ENCODE assay signal across 15 cellular contexts in the genomic region with DNA sequence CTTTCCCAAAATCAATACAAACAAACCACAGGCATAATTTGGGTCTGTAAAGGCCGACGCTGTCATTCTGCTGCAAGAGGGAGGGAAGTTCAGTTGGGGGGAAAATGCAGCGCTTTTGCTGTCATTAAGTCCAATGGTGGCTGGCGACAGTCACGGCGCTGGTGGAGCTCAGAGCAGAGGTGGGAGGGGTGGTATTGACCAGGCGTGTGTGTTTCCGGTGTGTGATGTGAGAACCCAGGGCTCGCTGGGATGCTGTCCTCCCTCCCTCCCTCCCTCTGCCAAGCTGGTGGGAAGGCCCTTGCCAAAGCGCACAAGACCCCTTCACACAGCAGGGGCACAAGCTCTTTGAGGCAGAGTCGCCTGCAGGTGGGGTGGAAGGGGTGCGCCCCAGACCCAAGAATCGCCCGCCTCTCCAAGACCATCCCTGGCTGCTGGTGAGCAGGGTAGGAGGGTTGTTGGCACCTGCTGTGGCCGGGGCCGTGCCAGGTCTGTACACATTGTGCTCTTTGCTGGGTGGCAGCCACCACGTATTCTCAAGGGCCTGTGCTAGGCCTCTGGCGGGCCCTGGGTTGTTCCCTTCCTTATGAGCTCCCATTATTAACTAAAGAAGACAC.
DNase-seq lines count a peak whose midpoint lies in the region; ATAC-seq and TF ChIP-seq lines count a peak whose summit lies in the region.
"Had no signal": no experiment of that assay in that cellular context is flagged by ENCODE, and none has a peak within 500 bp of the region (broad histone marks: within the 10 kb centered on the region; RNA-seq: fewer than 3 reads in every experiment).

No MANE protein-coding gene starts in this region.

- H3K27me3 Mint-ChIP-seq in stimulated activated memory B cell treated with anti-CD40 and anti-IgM and Interleukin-4, amounts not matched to agents 10 μg/mL and 1 μg/mL and 100 μg/mL, for 72 hours: no peaks in the 10 kb centered on the region
- H3K27me3 Mint-ChIP-seq: activated CD4-positive, alpha-beta memory T cell treated with anti-CD3 and anti-CD28 coated beads for 36 hours had no signal

- peak overlapping the region; percentile 81 for H3K27ac Mint-ChIP-seq in stimulated activated memory B cell treated with anti-CD40 and anti-IgM and Interleukin-4, amounts not matched to agents 10 μg/mL and 1 μg/mL and 100 μg/mL, for 72 hours
- H3K27ac Mint-ChIP-seq: activated CD4-positive, alpha-beta memory T cell treated with anti-CD3 and anti-CD28 coated beads for 36 hours had no signal

- H3K4me3 Mint-ChIP-seq in stimulated activated memory B cell treated with anti-CD40 and anti-IgM and Interleukin-4, amounts not matched to agents 10 μg/mL and 1 μg/mL and 100 μg/mL, for 72 hours: peak overlapping the region; percentile 82
- H3K4me3 Mint-ChIP-seq: activated CD4-positive, alpha-beta memory T cell treated with anti-CD3 and anti-CD28 coated beads for 36 hours had no signal

- H3K4me1 ChIP-seq in right atrium auricular region (peaks cover 0 to 4% of the 10 kb centered on the region in 2 donors), foreskin keratinocyte (no peaks in the 10 kb centered on the region)

- no peaks in the 10 kb centered on the region for H3K9me3 ChIP-seq in right atrium auricular region
- H3K9me3 ChIP-seq: adrenal gland, Peyer's patch had no signal

- no peaks in the 10 kb centered on the region for H3K36me3 Mint-ChIP-seq in stimulated activated memory B cell treated with anti-CD40 and anti-IgM and Interleukin-4, amounts not matched to agents 10 μg/mL and 1 μg/mL and 100 μg/mL, for 72 hours
- H3K36me3 Mint-ChIP-seq: activated CD4-positive, alpha-beta memory T cell treated with anti-CD3 and anti-CD28 coated beads for 36 hours had no signal

- peak; percentile 60 for ATAC-seq in Right ventricle myocardium superior (ENCODE audit: poor library complexity)
- peak; percentile 26 for ATAC-seq in stimulated activated memory B cell treated with anti-CD40 and anti-IgM and Interleukin-4, amounts not matched to agents 10 μg/mL and 1 μg/mL and 100 μg/mL, for 72 hours
- ATAC-seq in foreskin keratinocyte: no peak
- ATAC-seq in HG02678 (IDR thresholded peaks at IDR 0.05; ENCODE audit: unreplicated experiment): no peak
- ATAC-seq: HCT116 had no signal

- H3K9me3 Mint-ChIP-seq in stimulated activated memory B cell treated with anti-CD40 and anti-IgM and Interleukin-4, amounts not matched to agents 10 μg/mL and 1 μg/mL and 100 μg/mL, for 72 hours: no peaks in the 10 kb centered on the region
- H3K9me3 Mint-ChIP-seq: activated CD4-positive, alpha-beta memory T cell treated with anti-CD3 and anti-CD28 coated beads for 36 hours had no signal

- H3K27me3 ChIP-seq in right atrium auricular region: no peaks in the 10 kb centered on the region
- H3K27me3 ChIP-seq in foreskin keratinocyte: no peaks in the 10 kb centered on the region
- H3K27me3 ChIP-seq: adrenal gland, Peyer's patch had no signal

- intact Hi-C loops in Right ventricle myocardium superior (cut with DNase I): no loop called here

- H3K36me3 ChIP-seq in right atrium auricular region: no peaks in the 10 kb centered on the region
- H3K36me3 ChIP-seq: adrenal gland, Peyer's patch had no signal

- DNase-seq in Right ventricle myocardium superior: no peak
- DNase-seq in right atrium auricular region (ENCODE audit: low spot score): no peak
- DNase-seq in NCI-H2029 (lab: John Stamatoyannopoulos, UW): peak; percentile 80
- no peak for DNase-seq in foreskin keratinocyte
- no peak for DNase-seq in ureter (ENCODE audit: low spot score)
- DNase-seq: adrenal gland, left cardiac atrium, NCI-H226 had no signal

- no peak for TF ChIP-seq CTCF in right atrium auricular region (IDR thresholded peaks at IDR 0.05)
- no peak for TF ChIP-seq CTCF in VCaP (conservative IDR thresholded peaks at IDR 0.05)
- TF ChIP-seq CTCF in foreskin keratinocyte (conservative IDR thresholded peaks at IDR 0.05): no peak

- H3K27ac ChIP-seq in right atrium auricular region (no peak overlapping the region), VCaP (peak overlapping the region; percentile 76), foreskin keratinocyte (no peak overlapping the region)
- H3K27ac ChIP-seq: adrenal gland, parathyroid adenoma had no signal

- peaks cover 76% of the 10 kb centered on the region for H3K4me1 Mint-ChIP-seq in stimulated activated memory B cell treated with anti-CD40 and anti-IgM and Interleukin-4, amounts not matched to agents 10 μg/mL and 1 μg/mL and 100 μg/mL, for 72 hours

- H3K4me3 ChIP-seq in right atrium auricular region: no peak overlapping the region
- H3K4me3 ChIP-seq: adrenal gland, Peyer's patch had no signal

Comparison
In these comparisons a context has a peak if more than half of its experiments do, and no peak if none do; other contexts are left out.
1. ATAC-seq: peak in Right ventricle myocardium superior (single experiment) and stimulated activated memory B cell treated with anti-CD40 and anti-IgM and Interleukin-4, amounts not matched to agents 10 μg/mL and 1 μg/mL and 100 μg/mL, for 72 hours (single experiment); none in foreskin keratinocyte (single experiment) and HG02678 (single experiment).